20 cellular contexts compared by ENCODE assay signal in genomic region chr12:119200601-119201000, GRCh38. TPM values are rescaled to one million over a fixed set of nuclear protein-coding genes. Genes with fewer than 3 reads are reported as not detected.
DNase-seq lines count a peak whose midpoint lies in the region; ATAC-seq and TF ChIP-seq lines count a peak whose summit lies in the region.
"Had no signal": no experiment of that assay in that cellular context is flagged by ENCODE, and none has a peak within 500 bp of the region (broad histone marks: within the 10 kb centered on the region; RNA-seq: fewer than 3 reads in every experiment).

No MANE protein-coding gene starts in this region.

- peaks cover 0 to 11% (median 5%) of the 10 kb centered on the region in 4 donors for H3K36me3 ChIP-seq in esophagus muscularis mucosa
- H3K36me3 ChIP-seq in rectal smooth muscle tissue (ENCODE audit: control insufficient read depth, insufficient read depth, low read length) = no peaks in the 10 kb centered on the region
- H3K36me3 ChIP-seq in upper lobe of right lung = no peaks in the 10 kb centered on the region

- intact Hi-C loops in esophagus muscularis mucosa (cut with DNase I) (loop anchor here (10.0 kb wide), 1 partner anchor 124 kb away; no protein-coding TSS in a partner anchor), upper lobe of right lung (cut with DNase I) (no loop called here)

- H3K9me3 ChIP-seq in esophagus muscularis mucosa (no peaks in the 10 kb centered on the region), upper lobe of right lung (no peaks in the 10 kb centered on the region)
- H3K9me3 ChIP-seq: A549, Caco-2 had no signal

- no peak for TF ChIP-seq EP300 in esophagus muscularis mucosa (IDR thresholded peaks at IDR 0.05)

- H3K27ac ChIP-seq in esophagus muscularis mucosa (replicated peaks in 1 of 4) (peak overlapping the region in 3 of 4 donors; percentile 20 to 95 (median 85)), rectal smooth muscle tissue (ENCODE audit: low read depth, low read length) (peak overlapping the region; percentile 27), upper lobe of right lung (no peak overlapping the region), substantia nigra (ENCODE audit: low read depth, low read length, poor library complexity, severe bottlenecking) (no peak overlapping the region)
- H3K27ac ChIP-seq: 22Rv1, A549, C4-2B had no signal

- peak; percentile 48 for DNase-seq in DMS53 (lab: John Stamatoyannopoulos, UW)
- no peak for DNase-seq in DMS53 treated with DMSO at 0.1 percent for 48 hours (lab: John Stamatoyannopoulos, UW; ENCODE audit: unreplicated experiment)
- no peak for DNase-seq in esophagus muscularis mucosa (ENCODE audit: extremely low spot score)
- no peak for DNase-seq in upper lobe of right lung
- DNase-seq in substantia nigra (lab: John Stamatoyannopoulos, UW) = no peak
- no peak for DNase-seq in inferior parietal cortex (ENCODE audit: extremely low spot score)
- DNase-seq: AML-193; Caco-2; CD4-positive, alpha-beta T cell; GDM1; H7; HFFc6; IMR-90 had no signal

- 91% methylated on average over 4 of the region's 4 CpGs for WGBS in esophagus muscularis mucosa

- H3K9ac ChIP-seq in rectal smooth muscle tissue (ENCODE audit: low read length) = no peak overlapping the region

- TF ChIP-seq POLR2A in esophagus muscularis mucosa (IDR thresholded peaks at IDR 0.05; ENCODE audit: low read depth) = no peak

- H3K27me3 ChIP-seq in esophagus muscularis mucosa = no peaks in the 10 kb centered on the region
- no peaks in the 10 kb centered on the region for H3K27me3 ChIP-seq in rectal smooth muscle tissue (ENCODE audit: control insufficient read depth, insufficient read depth, low read length)
- no peaks in the 10 kb centered on the region for H3K27me3 ChIP-seq in upper lobe of right lung

- H3K4me3 ChIP-seq in esophagus muscularis mucosa (no peak overlapping the region), rectal smooth muscle tissue (ENCODE audit: low read length) (no peak overlapping the region), upper lobe of right lung (no peak overlapping the region)
- H3K4me3 ChIP-seq: A549, GM23338 had no signal

- ATAC-seq in upper lobe of right lung (peak; percentile 44), GM18520 (IDR thresholded peaks at IDR 0.05; ENCODE audit: unreplicated experiment) (no peak)
- ATAC-seq: A549, GM23338, HCT116 had no signal

- H3K4me1 ChIP-seq in esophagus muscularis mucosa = peaks cover 22 to 55% (median 44%) of the 10 kb centered on the region in 4 donors
- H3K4me1 ChIP-seq in rectal smooth muscle tissue (ENCODE audit: control insufficient read depth, insufficient read depth, low read length) = peaks cover 38% of the 10 kb centered on the region
- peaks cover 14% of the 10 kb centered on the region for H3K4me1 ChIP-seq in upper lobe of right lung
- H3K4me1 ChIP-seq: A549, Caco-2 had no signal

- TF ChIP-seq CTCF in esophagus muscularis mucosa (IDR thresholded peaks at IDR 0.05) (no peak), upper lobe of right lung (IDR thresholded peaks at IDR 0.05) (no peak)

RNA-seq across cellular contexts. Expression of gene HSPB8, which starts 21.9 kb away (rescaled TPM):
- total RNA-seq in esophagus muscularis mucosa = 100 to 1,000 TPM; 416 to 573 (median 443) TPM
- 70.0 TPM for total RNA-seq in upper lobe of right lung
- total RNA-seq: CD4-positive, alpha-beta T cell had no signal

Comparison
In these comparisons a context has a peak if more than half of its experiments do, and no peak if none do; other contexts are left out.
1. H3K27ac ChIP-seq: peak in esophagus muscularis mucosa (3 of 4) and rectal smooth muscle tissue (single experiment); none in upper lobe of right lung (single experiment) and substantia nigra (single experiment).